In the genomic region with DNA sequence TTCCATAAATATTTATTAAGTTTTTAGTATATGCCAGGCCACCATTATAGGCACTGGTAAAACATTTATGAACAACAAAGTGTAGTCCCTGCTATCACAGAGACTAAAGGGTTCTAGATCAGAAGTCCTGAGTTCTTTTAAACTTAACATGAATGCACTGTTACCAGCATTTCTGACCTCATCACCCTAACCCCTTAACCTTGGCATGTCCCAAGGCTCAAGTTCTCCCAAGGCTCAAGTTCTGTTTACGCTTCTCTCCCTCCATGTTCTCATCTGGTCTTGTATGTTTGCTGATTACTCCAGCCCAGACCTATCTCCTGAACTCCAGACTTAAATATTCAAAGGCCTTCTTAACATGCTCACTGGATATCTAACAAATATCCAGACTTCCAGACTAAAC, we compare ENCODE assay signal across 20 cellular contexts. TPM values are rescaled to one million over a fixed set of nuclear protein-coding genes. Genes with fewer than 3 reads are reported as not detected.
DNase-seq lines count a peak whose midpoint lies in the region; ATAC-seq and TF ChIP-seq lines count a peak whose summit lies in the region.
"Had no signal": no experiment of that assay in that cellular context is flagged by ENCODE, and none has a peak within 500 bp of the region (broad histone marks: within the 10 kb centered on the region; RNA-seq: fewer than 3 reads in every experiment).

No MANE protein-coding gene starts in this region.

- CTCF ChIA-PET in CD4-positive, alpha-beta T cell (lab: Charles Lee), result no interaction called here
- CTCF ChIA-PET in HEK293T (lab: Yijun Ruan, JAX), result interaction anchor here (0.9 to 1.2 kb wide), 2 partner anchors 28 to 102 kb away, joined by 3 read pairs; no protein-coding TSS in a partner anchor

- POLR2A ChIA-PET in CD4-positive, alpha-beta T cell (lab: Charles Lee), result no interaction called here
- POLR2A ChIA-PET in HEK293T (lab: Yijun Ruan, JAX), result no interaction called here

- no peak for ATAC-seq in left cardiac atrium
- no peak for ATAC-seq in upper lobe of right lung
- ATAC-seq in CD4-positive, alpha-beta T cell (ENCODE audit: poor library complexity), result no peak

- H3K36me3 ChIP-seq in left ventricle myocardium inferior (no peaks in the 10 kb centered on the region), upper lobe of right lung (no peaks in the 10 kb centered on the region)
- H3K36me3 ChIP-seq: BE2C had no signal

- no peaks in the 10 kb centered on the region for H3K27me3 ChIP-seq in left ventricle myocardium inferior (ENCODE audit: low read depth)
- no peaks in the 10 kb centered on the region for H3K27me3 ChIP-seq in upper lobe of right lung
- H3K27me3 ChIP-seq in CD4-positive, alpha-beta T cell (ENCODE audit: control insufficient read depth, insufficient read depth, low read length), result no peaks in the 10 kb centered on the region
- H3K27me3 ChIP-seq: BE2C had no signal

- H3K4me1 ChIP-seq in left ventricle myocardium inferior (peaks cover 26% of the 10 kb centered on the region), upper lobe of right lung (peaks cover 18% of the 10 kb centered on the region)

- H3K36me3 Mint-ChIP-seq in chondrocyte (ENCODE audit: low read depth), result no peaks in the 10 kb centered on the region
- no peaks in the 10 kb centered on the region for H3K36me3 Mint-ChIP-seq in CD4-positive, alpha-beta T cell (ENCODE audit: low read depth)
- H3K36me3 Mint-ChIP-seq: CD4-positive, alpha-beta memory T cell had no signal

- DNase-seq in left ventricle myocardium inferior, result no peak
- DNase-seq in left cardiac atrium, result no peak
- no peak for DNase-seq in chondrocyte (ENCODE audit: low spot score)
- DNase-seq in posterior vena cava (ENCODE audit: low spot score), result peak; percentile 2
- DNase-seq in upper lobe of right lung, result no peak
- DNase-seq in CD4-positive, alpha-beta T cell, result no peak
- no peak for DNase-seq in HEK293T (ENCODE audit: extremely low spot score)
- DNase-seq in posterior cingulate gyrus, result no peak
- DNase-seq: BE2C; CD4-positive, alpha-beta memory T cell; DMS153; GOT3; KBM-7; NCI-H1105 treated with DMSO at 0.1 percent for 48 hours; NCI-H187; NCI-H2107; NCI-H2227 treated with DMSO at 0.1 percent for 48 hours; NCI-H510A treated with DMSO at 0.1 percent for 48 hours; NCI-H774; SIG-M5 had no signal

- H3K4me1 Mint-ChIP-seq in chondrocyte (ENCODE audit: low read depth), result peaks cover 60% of the 10 kb centered on the region
- H3K4me1 Mint-ChIP-seq in CD4-positive, alpha-beta T cell (ENCODE audit: low read depth), result peaks cover 19% of the 10 kb centered on the region

- H3K9me3 ChIP-seq in left ventricle myocardium inferior (replicated peaks) (peaks cover 1% of the 10 kb centered on the region), upper lobe of right lung (no peaks in the 10 kb centered on the region)
- no peaks in the 10 kb centered on the region for H3K9me3 ChIP-seq in CD4-positive, alpha-beta T cell (ENCODE audit: control insufficient read depth, low read length)
- H3K9me3 ChIP-seq: BE2C had no signal

- no peak overlapping the region for H3K4me3 Mint-ChIP-seq in chondrocyte (ENCODE audit: unreplicated experiment)
- H3K4me3 Mint-ChIP-seq in CD4-positive, alpha-beta T cell, result no peak overlapping the region
- H3K4me3 Mint-ChIP-seq: CD4-positive, alpha-beta memory T cell had no signal

- H3K27me3 Mint-ChIP-seq in chondrocyte (ENCODE audit: low read depth), result no peaks in the 10 kb centered on the region
- H3K27me3 Mint-ChIP-seq in CD4-positive, alpha-beta T cell, result no peaks in the 10 kb centered on the region
- H3K27me3 Mint-ChIP-seq: CD4-positive, alpha-beta memory T cell had no signal

- intact Hi-C loops in left ventricle myocardium inferior (cut with micrococcal nuclease) (no loop called here), left cardiac atrium (cut with DNase I) (no loop called here), posterior vena cava (cut with DNase I) (no loop called here), upper lobe of right lung (cut with DNase I) (loop anchor here (10.0 kb wide), 1 partner anchor 282 kb away; no protein-coding TSS in a partner anchor), posterior cingulate gyrus (cut with DNase I) (no loop called here)
- intact Hi-C loops in CD4-positive, alpha-beta T cell (cut with DNase I, micrococcal nuclease), result no loop called here

- peak overlapping the region; percentile 72 for H3K27ac ChIP-seq in left ventricle myocardium inferior (replicated peaks)
- peak overlapping the region; percentile 30 for H3K27ac ChIP-seq in upper lobe of right lung
- H3K27ac ChIP-seq in CD4-positive, alpha-beta T cell (ENCODE audit: low read depth, low read length), result no peak overlapping the region

- TF ChIP-seq CTCF in left ventricle myocardium inferior (IDR thresholded peaks at IDR 0.05; ENCODE audit: borderline replicate concordance) (no peak), chondrocyte (IDR thresholded peaks at IDR 0.05) (no peak), upper lobe of right lung (IDR thresholded peaks at IDR 0.05) (no peak)
- TF ChIP-seq CTCF in CD4-positive, alpha-beta T cell (IDR thresholded peaks at IDR 0.05), result no peak

- no peak overlapping the region for H3K4me3 ChIP-seq in left ventricle myocardium inferior
- no peak overlapping the region for H3K4me3 ChIP-seq in upper lobe of right lung

- H3K27ac Mint-ChIP-seq in chondrocyte (ENCODE audit: unreplicated experiment), result peak overlapping the region; percentile 20
- H3K27ac Mint-ChIP-seq in CD4-positive, alpha-beta T cell, result no peak overlapping the region

- peaks cover 1% of the 10 kb centered on the region for H3K9me3 Mint-ChIP-seq in chondrocyte (ENCODE audit: low read depth)
- H3K9me3 Mint-ChIP-seq in CD4-positive, alpha-beta T cell, result no peaks in the 10 kb centered on the region
- H3K9me3 Mint-ChIP-seq: CD4-positive, alpha-beta memory T cell had no signal

TF ChIP-seq in HEK293T, 16 proteins besides CTCF, POLR2A, EP300 and RAD21:
- TF ChIP-seq HDGF (IDR thresholded peaks at IDR 0.05; ENCODE audit: borderline replicate concordance) (no peak), L3MBTL2 (conservative IDR thresholded peaks at IDR 0.05) (no peak), SUZ12 (IDR thresholded peaks at IDR 0.05) (no peak), NFRKB (IDR thresholded peaks at IDR 0.05) (no peak), ZNF384 (IDR thresholded peaks at IDR 0.05) (no peak), ELF4 (IDR thresholded peaks at IDR 0.05) (no peak), FOXK2 (IDR thresholded peaks at IDR 0.05) (no peak), BHLHE40 (IDR thresholded peaks at IDR 0.05; ENCODE audit: borderline replicate concordance) (no peak), TARDBP (IDR thresholded peaks at IDR 0.05) (no peak), FOXA1 (IDR thresholded peaks at IDR 0.05) (no peak), CTBP1 (IDR thresholded peaks at IDR 0.05; ENCODE audit: borderline replicate concordance) (no peak), ARNT (IDR thresholded peaks at IDR 0.05) (no peak), SP1 (IDR thresholded peaks at IDR 0.05) (no peak), FOXM1 (IDR thresholded peaks at IDR 0.05; ENCODE audit: borderline replicate concordance) (no peak), LEF1 (IDR thresholded peaks at IDR 0.05; ENCODE audit: borderline replicate concordance) (no peak)
- TF ChIP-seq, protein P1, sequence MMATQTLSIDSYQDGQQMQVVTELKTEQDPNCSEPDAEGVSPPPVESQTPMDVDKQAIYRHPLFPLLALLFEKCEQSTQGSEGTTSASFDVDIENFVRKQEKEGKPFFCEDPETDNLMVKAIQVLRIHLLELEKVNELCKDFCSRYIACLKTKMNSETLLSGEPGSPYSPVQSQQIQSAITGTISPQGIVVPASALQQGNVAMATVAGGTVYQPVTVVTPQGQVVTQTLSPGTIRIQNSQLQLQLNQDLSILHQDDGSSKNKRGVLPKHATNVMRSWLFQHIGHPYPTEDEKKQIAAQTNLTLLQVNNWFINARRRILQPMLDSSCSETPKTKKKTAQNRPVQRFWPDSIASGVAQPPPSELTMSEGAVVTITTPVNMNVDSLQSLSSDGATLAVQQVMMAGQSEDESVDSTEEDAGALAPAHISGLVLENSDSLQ (IDR thresholded peaks at IDR 0.05), result no peak

RNA-seq across cellular contexts. Expression of a gene that starts 54.5 kb away (rescaled TPM):
- total RNA-seq in left ventricle myocardium inferior (11.8 TPM), left cardiac atrium (10 to 100 TPM in 1 of 2 donors, 1 to 10 TPM in 1; 6.1 to 10.2 TPM), chondrocyte (8.7 to 13.0 TPM (median 8.9 TPM) in 3 replicates), posterior vena cava (1 to 10 TPM; 1.5 to 1.9 TPM), upper lobe of right lung (2.5 TPM)
- 1 to 10 TPM; 1.1 TPM for total RNA-seq in CD4-positive, alpha-beta T cell
